Comparison of ENCODE assay signal across 23 cellular contexts in the genomic region with DNA sequence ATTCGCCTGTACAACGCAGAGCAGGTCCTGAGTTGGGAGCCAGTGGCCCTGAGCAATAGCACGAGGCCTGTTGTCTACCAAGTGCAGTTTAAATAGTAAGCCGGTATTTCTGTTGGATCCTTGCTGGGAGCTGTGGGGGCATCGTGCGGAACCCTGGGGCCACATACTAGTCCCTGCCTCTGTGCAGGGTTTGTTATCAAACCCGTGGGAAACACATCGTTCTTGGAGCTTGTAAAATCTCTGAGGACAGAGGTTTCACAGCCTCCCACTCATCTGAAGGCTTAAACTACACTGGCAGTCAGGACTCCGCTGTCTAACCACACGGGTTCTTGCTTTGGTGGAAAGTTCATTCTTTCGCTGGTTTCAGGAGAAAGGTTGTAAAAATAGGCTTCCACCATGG. TPM values are rescaled to one million over a fixed set of nuclear protein-coding genes. Genes with fewer than 3 reads are reported as not detected.
DNase-seq lines count a peak whose midpoint lies in the region; TF ChIP-seq lines count a peak whose summit lies in the region.
"Had no signal": no experiment of that assay in that cellular context is flagged by ENCODE, and none has a peak within 500 bp of the region (broad histone marks: within the 10 kb centered on the region; RNA-seq: fewer than 3 reads in every experiment).

No MANE protein-coding gene starts in this region.

- H4K12ac ChIP-seq in trophoblast cell (ENCODE audit: low read depth, low read length), result no peak overlapping the region

- H3K4me3 ChIP-seq in Caco-2 (ENCODE audit: low read depth, low read length) (no peak overlapping the region), fibroblast of villous mesenchyme (ENCODE audit: low read depth, low read length) (no peak overlapping the region), trophoblast cell (ENCODE audit: low read depth, low read length) (no peak overlapping the region), Karpas-422 (ENCODE audit: low read length) (no peak overlapping the region)
- H3K4me3 ChIP-seq: ovary, Peyer's patch, SJSA1, spleen, thyroid gland had no signal

- H3K4me1 ChIP-seq in Caco-2 (peaks cover 49% of the 10 kb centered on the region), trophoblast cell (ENCODE audit: control insufficient read depth in 1 of 2, insufficient read depth in 2 of 2, low read length in 2 of 2) (peaks cover 4 to 6% of the 10 kb centered on the region in 2 experiments), Karpas-422 (ENCODE audit: low read length) (no peaks in the 10 kb centered on the region)
- H3K4me1 ChIP-seq: SJSA1 had no signal

- H2BK5ac ChIP-seq in trophoblast cell (ENCODE audit: low read depth, low read length, poor library complexity), result no peak overlapping the region

- peaks cover 2% of the 10 kb centered on the region for H3K36me3 ChIP-seq in Caco-2 (ENCODE audit: control insufficient read depth, insufficient read depth, low read length)
- peaks cover 17 to 21% of the 10 kb centered on the region in 2 experiments for H3K36me3 ChIP-seq in trophoblast cell (ENCODE audit: control insufficient read depth in 1 of 2, insufficient read depth in 2 of 2, low read length in 2 of 2)
- peaks cover 26% of the 10 kb centered on the region; the same call in 1 of the 2 replicates for H3K36me3 ChIP-seq in Karpas-422 (ENCODE audit: insufficient read depth, low read length)
- H3K36me3 ChIP-seq: ovary had no signal

- no peak overlapping the region for H3K14ac ChIP-seq in trophoblast cell (ENCODE audit: low read length)

- no peaks in the 10 kb centered on the region for H3K9me2 ChIP-seq in Karpas-422 (replicated peaks; ENCODE audit: insufficient read depth, low read length)

- peak overlapping the region; percentile 61 for H3K27ac Mint-ChIP-seq in Caco-2 (ENCODE audit: unreplicated experiment)
- H3K27ac Mint-ChIP-seq: activated naive CD8-positive, alpha-beta T cell treated with anti-CD3 and anti-CD28 coated beads, Interleukin-2, amount 10 ng/mL, durations not matched to agents 7 days and 5 days had no signal

- H3K9me3 ChIP-seq in Caco-2 (no peaks in the 10 kb centered on the region), trophoblast cell (ENCODE audit: insufficient read depth, low read depth, low read length) (no peaks in the 10 kb centered on the region), Karpas-422 (ENCODE audit: low read length) (no peaks in the 10 kb centered on the region)
- H3K9me3 ChIP-seq: ovary, Peyer's patch, SJSA1, spleen, thyroid gland had no signal

- no peak overlapping the region for H3K23ac ChIP-seq in trophoblast cell (ENCODE audit: low read length)

- H3K27ac ChIP-seq in trophoblast cell (ENCODE audit: low read depth, low read length) (no peak overlapping the region), Karpas-422 (ENCODE audit: low read length) (no peak overlapping the region)
- H3K27ac ChIP-seq: ovary, SJSA1, thyroid gland had no signal

- H2AFZ ChIP-seq in trophoblast cell (ENCODE audit: insufficient read depth, low read length, poor library complexity) (no peak overlapping the region), Karpas-422 (ENCODE audit: low read length) (no peak overlapping the region)

- intact Hi-C loops in Caco-2 (cut with micrococcal nuclease; ENCODE audit: unreplicated experiment), result no loop called here

- in situ Hi-C loops in SK-MEL-5 (cut with HindIII; ENCODE audit: low pct_unique_long_range_greater_than_20kb, low sequenced_read_pairs) (no loop called here), GM13977 (cut with MboI; ENCODE audit: low pct_unique_long_range_greater_than_20kb, low sequenced_read_pairs, unreplicated experiment) (no loop called here)

- CTCF ChIA-PET in Caco-2 (lab: Charles Lee), result no interaction called here

- no peak overlapping the region for H3K9ac ChIP-seq in trophoblast cell (ENCODE audit: low read length)
- no peak overlapping the region for H3K9ac ChIP-seq in Karpas-422 (ENCODE audit: low read length)

- DNase-seq in Caco-2 (no peak), SK-MEL-5 (ENCODE audit: low read depth, low spot score) (peak; percentile 54), fibroblast of villous mesenchyme (ENCODE audit: low read depth) (peak; percentile 60), trophoblast cell (no peak), GM13977 (ENCODE audit: low spot score) (no peak), Karpas-422 (no peak), SK-N-DZ (ENCODE audit: low spot score) (no peak)
- DNase-seq: activated CD4-positive, alpha-beta T cell treated with anti-CD3 and anti-CD28 coated beads, Interleukin-2, amount 50 U/mL, for 48 hours; activated CD8-positive, alpha-beta memory T cell treated with anti-CD3 and anti-CD28 coated beads, Interleukin-2, amount 50 U/mL, for 48 hours; activated naive CD8-positive, alpha-beta T cell treated with anti-CD3 and anti-CD28 coated beads, Interleukin-2, amount 10 ng/mL, durations not matched to agents 7 days and 5 days; effector CD8-positive, alpha-beta T cell; foreskin melanocyte; left colon; NCI-H1092; NCI-H187 treated with DMSO at 0.1 percent for 48 hours; ovary; Peyer's patch; spleen; stimulated activated CD4-positive, alpha-beta T cell treated with anti-CD3 and anti-CD28 coated beads, Interleukin-4, amount 100 ng/mL, for 24 hours; stimulated activated naive CD4-positive, alpha-beta T cell treated with Interleukin-2 at 50 U/mL for 16 hours; T-helper 2 cell; thyroid gland had no signal

- H3K79me2 ChIP-seq in trophoblast cell (ENCODE audit: control insufficient read depth, insufficient read depth, low read length, poor library complexity), result peaks cover 3% of the 10 kb centered on the region
- peaks cover 88% of the 10 kb centered on the region for H3K79me2 ChIP-seq in Karpas-422 (ENCODE audit: low read length)

- no peaks in the 10 kb centered on the region for H3K79me1 ChIP-seq in trophoblast cell (ENCODE audit: low read length)

- TF ChIP-seq CTCF in Caco-2 (IDR thresholded peaks at IDR 0.05; ENCODE audit: insufficient read depth in 1 of 2, low read depth in 1 of 2, low read length in 1 of 2, severe bottlenecking in 1 of 2, unreplicated experiment in 1 of 2) (no peak), fibroblast of villous mesenchyme (IDR thresholded peaks at IDR 0.05; ENCODE audit: insufficient read depth, low read depth, low read length) (no peak), GM13977 (IDR thresholded peaks at IDR 0.05; ENCODE audit: extremely low read depth, insufficient read depth, missing control alignments) (no peak)

- no TSS peak for BruUV-seq in Caco-2 (replicated peaks; lab: Mats Ljungman, UMichigan)

- peak overlapping the region; percentile 47 for H3K4ac ChIP-seq in trophoblast cell (ENCODE audit: low read depth, low read length)

- H3K36me3 Mint-ChIP-seq in Caco-2 (ENCODE audit: insufficient read depth, unreplicated experiment), result peaks cover 84% of the 10 kb centered on the region

- no peak overlapping the region for H2AK5ac ChIP-seq in trophoblast cell (ENCODE audit: low read length)

- H3K4me2 ChIP-seq in trophoblast cell (ENCODE audit: low read length) (no peak overlapping the region), Karpas-422 (ENCODE audit: low read depth, low read length, poor library complexity, severe bottlenecking) (no peak overlapping the region)

- no CpG with 5 or more reads among the region's 11 CpGs for WGBS in trophoblast cell (ENCODE audit: extremely low coverage, insufficient coverage, insufficient read length)

- H2BK120ac ChIP-seq in trophoblast cell (ENCODE audit: insufficient read depth, low read length, poor library complexity), result no peak overlapping the region

- H3K27me3 Mint-ChIP-seq in Caco-2 (ENCODE audit: insufficient read depth, unreplicated experiment), result no peaks in the 10 kb centered on the region
- H3K27me3 Mint-ChIP-seq: activated naive CD8-positive, alpha-beta T cell treated with anti-CD3 and anti-CD28 coated beads, Interleukin-2, amount 10 ng/mL, durations not matched to agents 7 days and 5 days had no signal

- H4K91ac ChIP-seq in trophoblast cell (ENCODE audit: low read depth, low read length), result no peak overlapping the region

- POLR2A ChIA-PET in Caco-2 (lab: Charles Lee), result no interaction called here

- H4K20me1 ChIP-seq in Karpas-422 (ENCODE audit: insufficient read depth, low read depth, low read length), result peaks cover 22% of the 10 kb centered on the region; the same call in 1 of the 2 replicates

- H3K9me3 Mint-ChIP-seq in Caco-2 (ENCODE audit: unreplicated experiment), result no peaks in the 10 kb centered on the region
- H3K9me3 Mint-ChIP-seq: activated naive CD8-positive, alpha-beta T cell treated with anti-CD3 and anti-CD28 coated beads, Interleukin-2, amount 10 ng/mL, durations not matched to agents 7 days and 5 days had no signal

- H3K4me1 Mint-ChIP-seq in Caco-2 (ENCODE audit: low read depth, unreplicated experiment), result peaks cover 34% of the 10 kb centered on the region

- no peaks in the 10 kb centered on the region for H3K27me3 ChIP-seq in Caco-2 (replicated peaks; ENCODE audit: control insufficient read depth, insufficient read depth, low read length)
- no peaks in the 10 kb centered on the region for H3K27me3 ChIP-seq in trophoblast cell (ENCODE audit: insufficient read depth, low read length)
- H3K27me3 ChIP-seq in Karpas-422 (ENCODE audit: low read length), result no peaks in the 10 kb centered on the region
- H3K27me3 ChIP-seq: ovary, Peyer's patch, SJSA1, spleen, thyroid gland had no signal

- H4K8ac ChIP-seq in trophoblast cell (ENCODE audit: low read depth, low read length), result no peak overlapping the region

- H3K4me3 Mint-ChIP-seq in Caco-2 (ENCODE audit: unreplicated experiment), result peak overlapping the region; percentile 29
- H3K4me3 Mint-ChIP-seq: activated naive CD8-positive, alpha-beta T cell treated with anti-CD3 and anti-CD28 coated beads, Interleukin-2, amount 10 ng/mL, durations not matched to agents 7 days and 5 days had no signal

- no peak overlapping the region for H2BK12ac ChIP-seq in trophoblast cell (ENCODE audit: low read length)

- H3K18ac ChIP-seq in trophoblast cell (ENCODE audit: low read length), result no peak overlapping the region

RNA-seq across cellular contexts. Expression of a gene that starts 11.7 kb away (rescaled TPM):
- total RNA-seq in Caco-2 (2022), result 47.0 and 56.9 TPM in 2 replicates
- 104 and 121 TPM in 2 replicates for total RNA-seq in SK-MEL-5 (2014; rRNA removed; shearing (Covaris generic))
- polyA plus RNA-seq in SK-MEL-5 (2015; cell fraction: cytosol; rRNA removed), result 158 and 170 TPM in 2 replicates
- polyA plus RNA-seq in SK-MEL-5 (2015; cell fraction: nucleus; rRNA removed), result 40.9 and 50.0 TPM in 2 replicates
- total RNA-seq in fibroblast of villous mesenchyme, result 52.5 and 69.1 TPM in 2 replicates
- polyA plus RNA-seq in trophoblast cell (2013), result 36.4 and 40.4 TPM in 2 replicates
- total RNA-seq in Karpas-422 (2014; rRNA removed; shearing (Covaris generic); ENCODE audit: low replicate concordance), result 30.4 and 52.1 TPM in 2 replicates
- polyA plus RNA-seq in SK-N-DZ (2014; cell fraction: cytosol; rRNA removed), result 52.3 and 55.7 TPM in 2 replicates
- 20.8 and 28.7 TPM in 2 replicates for polyA plus RNA-seq in SK-N-DZ (2014; cell fraction: nucleus; rRNA removed)

Comparison
In these comparisons a context has a peak if more than half of its experiments do, and no peak if none do; other contexts are left out.
1. DNase-seq: peak in SK-MEL-5 (single experiment) and fibroblast of villous mesenchyme (single experiment); none in Caco-2 (0 of 2), trophoblast cell (0 of 2), GM13977 (single experiment), Karpas-422 (single experiment) and SK-N-DZ (single experiment).